Comparison of ENCODE assay signal across 8 cellular contexts in genomic region chr1:213989071-213989739, GRCh38. TPM values are rescaled to one million over a fixed set of nuclear protein-coding genes. Genes with fewer than 3 reads are reported as not detected.
DNase-seq lines count a peak whose midpoint lies in the region; ATAC-seq and TF ChIP-seq lines count a peak whose summit lies in the region.

No MANE protein-coding gene starts in this region.

- CTCF ChIA-PET in naive thymus-derived CD4-positive, alpha-beta T cell (lab: Charles Lee) = no interaction called here

- POLR2A ChIA-PET in naive thymus-derived CD4-positive, alpha-beta T cell (lab: Charles Lee) = interaction anchor here (2.2 kb wide), 1 partner anchor 137 kb away, joined by 5 read pairs; no protein-coding TSS in a partner anchor

- H3K79me2 ChIP-seq in OCI-LY3 (ENCODE audit: low read length) = no peaks in the 10 kb centered on the region

- H3K9ac ChIP-seq in OCI-LY3 (ENCODE audit: low read length) = peak overlapping the region; percentile 61

- H3K4me1 ChIP-seq in OCI-LY3 (ENCODE audit: low read length) = peaks cover 6% of the 10 kb centered on the region
- H3K4me1 ChIP-seq in naive thymus-derived CD4-positive, alpha-beta T cell (ENCODE audit: control insufficient read depth in 2 of 2, insufficient read depth in 2 of 2, low read length in 2 of 2) = peaks cover 0 to 42% of the 10 kb centered on the region in 2 donors

- intact Hi-C loops in naive thymus-derived CD4-positive, alpha-beta T cell (cut with micrococcal nuclease) = loop anchor here (2.0 to 10.0 kb wide), 6 partner anchors 136 to 438 kb away; partner anchors contain the start of gene SMYD2 (in 1 of the 2)

- H3K9me3 ChIP-seq in OCI-LY3 (ENCODE audit: insufficient read depth, low read length) = no peaks in the 10 kb centered on the region
- H3K9me3 ChIP-seq in naive thymus-derived CD4-positive, alpha-beta T cell (ENCODE audit: control insufficient read depth in 2 of 3, low read length in 3 of 3) = no peaks in the 10 kb centered on the region

- peaks cover 40% of the 10 kb centered on the region for H3K4me1 Mint-ChIP-seq in endothelial cell (ENCODE audit: unreplicated experiment)
- peaks cover 27 to 57% (median 49%) of the 10 kb centered on the region in 7 donors for H3K4me1 Mint-ChIP-seq in naive thymus-derived CD4-positive, alpha-beta T cell

- H3K27ac ChIP-seq in OCI-LY3 (ENCODE audit: low read length) = no peak overlapping the region
- no peak overlapping the region for H3K27ac ChIP-seq in naive thymus-derived CD4-positive, alpha-beta T cell (ENCODE audit: low read depth, low read length)

- peaks cover 15% of the 10 kb centered on the region for H3K27me3 Mint-ChIP-seq in endothelial cell (ENCODE audit: unreplicated experiment)
- peaks cover 90 to 98% (median 91%) of the 10 kb centered on the region in 5 donors for H3K27me3 Mint-ChIP-seq in naive thymus-derived CD4-positive, alpha-beta T cell

- H2AFZ ChIP-seq in OCI-LY3 (ENCODE audit: low read depth, low read length) = 0 out of 2 replicates have a peak overlapping the region, but pooled peaks have one; percentile 34

- no peaks in the 10 kb centered on the region for H3K36me3 Mint-ChIP-seq in endothelial cell (ENCODE audit: low read depth, unreplicated experiment)
- H3K36me3 Mint-ChIP-seq in naive thymus-derived CD4-positive, alpha-beta T cell = peaks cover 0 to 5% (median 0%) of the 10 kb centered on the region in 5 donors

- H3K4me3 ChIP-seq in OCI-LY3 (ENCODE audit: low read length) = peak overlapping the region; percentile 75
- H3K4me3 ChIP-seq in naive thymus-derived CD4-positive, alpha-beta T cell (ENCODE audit: low read length) = no peak overlapping the region

- H3K27me3 ChIP-seq in OCI-LY3 (ENCODE audit: low read depth, low read length) = peaks cover 20% of the 10 kb centered on the region
- peaks cover 0 to 32% of the 10 kb centered on the region in 2 donors for H3K27me3 ChIP-seq in naive thymus-derived CD4-positive, alpha-beta T cell (ENCODE audit: control insufficient read depth in 2 of 2, insufficient read depth in 2 of 2, low read length in 2 of 2)

- peak; percentile 35 for DNase-seq in SIG-M5 treated with dmso at 0.1 percent for 504 hours (lab: John Stamatoyannopoulos, UW; ENCODE audit: unreplicated experiment)
- no peak for DNase-seq in SIG-M5 (lab: John Stamatoyannopoulos, UW)
- DNase-seq in endothelial cell (ENCODE audit: low spot score) = no peak
- peak in 1 of 9 donors; percentile 10 for DNase-seq in naive thymus-derived CD4-positive, alpha-beta T cell
- no peak for DNase-seq in activated effector memory CD4-positive, alpha-beta T cell treated with anti-CD3 and anti-CD28 coated beads, Interleukin-2, amount 50 U/mL, for 16 hours
- DNase-seq in SHP77 treated with DMSO at 0.1 percent for 48 hours (lab: John Stamatoyannopoulos, UW) = no peak

- TF ChIP-seq CTCF in OCI-LY3 (IDR thresholded peaks at IDR 0.05; ENCODE audit: low read depth, low read length) (no peak), endothelial cell (IDR thresholded peaks at IDR 0.05; ENCODE audit: unreplicated experiment) (no peak)

- ATAC-seq in naive thymus-derived CD4-positive, alpha-beta T cell = no peak
- ATAC-seq in HG02884 (IDR thresholded peaks at IDR 0.05; ENCODE audit: unreplicated experiment) = no peak

- H3K27ac Mint-ChIP-seq in endothelial cell (ENCODE audit: unreplicated experiment) = peak overlapping the region; percentile 92
- peak overlapping the region in 5 of 9 donors; percentile 0 to 90 (median 32) for H3K27ac Mint-ChIP-seq in naive thymus-derived CD4-positive, alpha-beta T cell

- H3K36me3 ChIP-seq in OCI-LY3 (replicated peaks; ENCODE audit: low read depth, low read length) = no peaks in the 10 kb centered on the region
- H3K36me3 ChIP-seq in naive thymus-derived CD4-positive, alpha-beta T cell (ENCODE audit: control insufficient read depth in 2 of 3, insufficient read depth in 3 of 3, low read length in 3 of 3) = no peaks in the 10 kb centered on the region

- peak overlapping the region; percentile 65 for H3K4me2 ChIP-seq in OCI-LY3 (ENCODE audit: low read length)

- H4K20me1 ChIP-seq in OCI-LY3 (ENCODE audit: insufficient read depth, low read length) = no peaks in the 10 kb centered on the region

- no peaks in the 10 kb centered on the region for H3K9me3 Mint-ChIP-seq in endothelial cell (ENCODE audit: unreplicated experiment)
- H3K9me3 Mint-ChIP-seq in naive thymus-derived CD4-positive, alpha-beta T cell = peaks cover 0 to 24% (median 7%) of the 10 kb centered on the region in 11 donors

- H3K4me3 Mint-ChIP-seq in endothelial cell (ENCODE audit: unreplicated experiment) = peak overlapping the region; percentile 98
- peak overlapping the region; percentile 85 to 97 (median 91) for H3K4me3 Mint-ChIP-seq in naive thymus-derived CD4-positive, alpha-beta T cell

RNA-seq across cellular contexts. Expression of gene PROX1, which starts 1.4 kb away (rescaled TPM):
- 7.2 TPM for total RNA-seq in endothelial cell (ENCODE audit: unreplicated experiment)
- total RNA-seq in naive thymus-derived CD4-positive, alpha-beta T cell = not detected
- polyA plus RNA-seq in naive thymus-derived CD4-positive, alpha-beta T cell = not detected
